17 cellular contexts compared by ENCODE assay signal in genomic region chr5:148799737-148800527, GRCh38. TPM values are rescaled to one million over a fixed set of nuclear protein-coding genes. Genes with fewer than 3 reads are reported as not detected.
DNase-seq lines count a peak whose midpoint lies in the region; ATAC-seq, FAIRE-seq and TF ChIP-seq lines count a peak whose summit lies in the region.
"Had no signal": no experiment of that assay in that cellular context is flagged by ENCODE, and none has a peak within 500 bp of the region (broad histone marks: within the 10 kb centered on the region; RNA-seq: fewer than 3 reads in every experiment).

No MANE protein-coding gene starts in this region.

- in situ Hi-C loops in brain microvascular endothelial cell (cut with HindIII; ENCODE audit: low pct_ligation_motif_present, low sequenced_read_pairs): no loop called here

- peak overlapping the region in 5 of 11 experiments; percentile 24 to 63 (median 53); a peak in 9 of 22 replicates for H3K4me2 ChIP-seq in BLaER1 treated with 17β-estradiol and CSF1 and Interleukin-3, amounts not matched to agents 10 nM and 100 nM
- peak overlapping the region; percentile 7 for H3K4me2 ChIP-seq in OCI-LY3 (ENCODE audit: low read length)

- TF ChIP-seq CTCF in OCI-LY3 (IDR thresholded peaks at IDR 0.05; ENCODE audit: low read depth, low read length) (no peak), brain microvascular endothelial cell (IDR thresholded peaks at IDR 0.05; ENCODE audit: low read depth, low read length, missing control alignments) (no peak), ovary (IDR thresholded peaks at IDR 0.05) (no peak)

- TF ChIP-seq POLR2A in GM12891 (IDR thresholded peaks at IDR 0.05; ENCODE audit: low read depth, low read length) (no peak), ovary (IDR thresholded peaks at IDR 0.05) (no peak)

- H4K20me1 ChIP-seq in BLaER1 treated with 17β-estradiol and CSF1 and Interleukin-3, amounts not matched to agents 10 nM and 100 nM: no peaks in the 10 kb centered on the region
- no peaks in the 10 kb centered on the region for H4K20me1 ChIP-seq in OCI-LY3 (ENCODE audit: insufficient read depth, low read length)

- no peak overlapping the region for H3K4me3 ChIP-seq in BLaER1 treated with 17β-estradiol and CSF1 and Interleukin-3, amounts not matched to agents 10 nM and 100 nM
- H3K4me3 ChIP-seq in OCI-LY3 (ENCODE audit: low read length) (no peak overlapping the region), brain microvascular endothelial cell (ENCODE audit: low read depth, low read length) (no peak overlapping the region), ovary (no peak overlapping the region)
- H3K4me3 ChIP-seq: thoracic aorta had no signal

- ATAC-seq in GM21737 (IDR thresholded peaks at IDR 0.05; ENCODE audit: unreplicated experiment): no peak
- ATAC-seq: effector memory CD8-positive, alpha-beta T cell; right cardiac atrium had no signal

- peaks cover 0 to 4% (median 0%) of the 10 kb centered on the region in 11 experiments; a peak in 1 of 22 replicates for H3K9me3 ChIP-seq in BLaER1 treated with 17β-estradiol and CSF1 and Interleukin-3, amounts not matched to agents 10 nM and 100 nM (replicated peaks in 1 of 11)
- H3K9me3 ChIP-seq in OCI-LY3 (ENCODE audit: insufficient read depth, low read length) (no peaks in the 10 kb centered on the region), ovary (no peaks in the 10 kb centered on the region)
- H3K9me3 ChIP-seq: thoracic aorta had no signal

- intact Hi-C loops in ovary (cut with DNase I): no loop called here

- WGBS in ovary, 3 donors: 76 to 79% (median 78%) methylated on average over 9 of the region's 9 CpGs

- H3K27ac ChIP-seq in BLaER1 treated with 17β-estradiol and CSF1 and Interleukin-3, amounts not matched to agents 10 nM and 100 nM: peak overlapping the region in 6 of 11 experiments; percentile 7 to 69 (median 40); a peak in 8 of 22 replicates
- H3K27ac ChIP-seq in OCI-LY3 (ENCODE audit: low read length) (no peak overlapping the region), brain microvascular endothelial cell (no peak overlapping the region), ovary (no peak overlapping the region)
- H3K27ac ChIP-seq: thoracic aorta had no signal

- FAIRE-seq in GM12891 (lab: Jason Lieb, UNC): no peak
- FAIRE-seq: RCC 7860 had no signal

- no peaks in the 10 kb centered on the region for H3K36me3 ChIP-seq in BLaER1 treated with 17β-estradiol and CSF1 and Interleukin-3, amounts not matched to agents 10 nM and 100 nM
- H3K36me3 ChIP-seq in OCI-LY3 (replicated peaks; ENCODE audit: low read depth, low read length): no peaks in the 10 kb centered on the region
- no peaks in the 10 kb centered on the region for H3K36me3 ChIP-seq in brain microvascular endothelial cell (replicated peaks)
- no peaks in the 10 kb centered on the region for H3K36me3 ChIP-seq in ovary
- H3K36me3 ChIP-seq: thoracic aorta had no signal

- H3K4me1 ChIP-seq in BLaER1 treated with 17β-estradiol and CSF1 and Interleukin-3, amounts not matched to agents 10 nM and 100 nM: peaks cover 25 to 85% (median 40%) of the 10 kb centered on the region in 10 experiments
- H3K4me1 ChIP-seq in OCI-LY3 (ENCODE audit: low read length): peaks cover 36% of the 10 kb centered on the region
- no peaks in the 10 kb centered on the region for H3K4me1 ChIP-seq in ovary (ENCODE audit: insufficient read depth)

- no peaks in the 10 kb centered on the region for H3K27me3 ChIP-seq in BLaER1 treated with 17β-estradiol and CSF1 and Interleukin-3, amounts not matched to agents 10 nM and 100 nM
- H3K27me3 ChIP-seq in OCI-LY3 (ENCODE audit: low read depth, low read length) (peaks cover 69% of the 10 kb centered on the region), brain microvascular endothelial cell (replicated peaks) (no peaks in the 10 kb centered on the region), ovary (no peaks in the 10 kb centered on the region)

- H2AFZ ChIP-seq in OCI-LY3 (ENCODE audit: low read depth, low read length): no peak overlapping the region

- no peak for DNase-seq in GM12891 (ENCODE audit: insufficient read length, low spot score)
- peak; percentile 38 for DNase-seq in brain microvascular endothelial cell
- DNase-seq in NCI-H510A (lab: John Stamatoyannopoulos, UW): no peak
- DNase-seq in ovary: no peak
- DNase-seq: amniotic stem cell; effector memory CD8-positive, alpha-beta T cell; H9; islet precursor cell; MM.1S; NCI-H2081 treated with DMSO at 0.1 percent for 48 hours; NCI-H526 treated with DMSO at 0.1 percent for 48 hours; right cardiac atrium had no signal

- TF ChIP-seq EP300 in ovary (IDR thresholded peaks at IDR 0.05): no peak

- no peaks in the 10 kb centered on the region for H3K79me2 ChIP-seq in OCI-LY3 (ENCODE audit: low read length)

- no peak overlapping the region; a peak in 1 of 22 replicates for H3K9ac ChIP-seq in BLaER1 treated with 17β-estradiol and CSF1 and Interleukin-3, amounts not matched to agents 10 nM and 100 nM
- H3K9ac ChIP-seq in OCI-LY3 (ENCODE audit: low read length): no peak overlapping the region

TF ChIP-seq in GM12891, 5 proteins besides CTCF, POLR2A, EP300 and RAD21:
- TF ChIP-seq PAX5 (IDR thresholded peaks at IDR 0.05; ENCODE audit: insufficient read depth, low read length, severe bottlenecking) (no peak), SPI1 (IDR thresholded peaks at IDR 0.05; ENCODE audit: low read depth, low read length) (peak; percentile 38; the same call in 1 of the 2 replicates)

RNA-seq across cellular contexts. Expression of gene ADRB2, which starts 26.5 kb away (rescaled TPM):
- polyA plus RNA-seq in GM12891 (2012; ENCODE audit: low read depth, missing spikeins): 0.04 TPM
- total RNA-seq in ovary: 1 to 10 TPM in 4 of 7 donors, under 1 TPM in 3; 0.23 to 2.3 (median 1.0) TPM
- polyA plus RNA-seq in ovary: 1 to 10 TPM in 1 of 2 donors, under 1 TPM in 1; 0.41 to 2.0 TPM

Comparison
In these comparisons a context has a peak if more than half of its experiments do, and no peak if none do; other contexts are left out.
1. H3K27ac ChIP-seq: peak in BLaER1 treated with 17β-estradiol and CSF1 and Interleukin-3, amounts not matched to agents 10 nM and 100 nM (6 of 11); none in OCI-LY3 (single experiment), brain microvascular endothelial cell (single experiment) and ovary (0 of 2).